Comparison of ENCODE assay signal across 9 cellular contexts in genomic region chr7:77427996-77428603, GRCh38. TPM values are rescaled to one million over a fixed set of nuclear protein-coding genes. Genes with fewer than 3 reads are reported as not detected.
DNase-seq lines count a peak whose midpoint lies in the region; ATAC-seq, FAIRE-seq and TF ChIP-seq lines count a peak whose summit lies in the region.
"Had no signal": no experiment of that assay in that cellular context is flagged by ENCODE, and none has a peak within 500 bp of the region (broad histone marks: within the 10 kb centered on the region; RNA-seq: fewer than 3 reads in every experiment).

No MANE protein-coding gene starts in this region.

- intact Hi-C loops in vagina (cut with DNase I): no loop called here

- no peaks in the 10 kb centered on the region for H3K9me3 ChIP-seq in DND-41 (ENCODE audit: insufficient read depth, low read length, severe bottlenecking)
- no peaks in the 10 kb centered on the region for H3K9me3 ChIP-seq in MG63
- no peaks in the 10 kb centered on the region for H3K9me3 ChIP-seq in vagina

- peak overlapping the region; percentile 28; the same call in 1 of the 2 replicates for H3K4me2 ChIP-seq in DND-41 (ENCODE audit: insufficient read depth, low read length)

- H3K27me3 Mint-ChIP-seq in natural killer cell treated with Interleukin-12 subunit alpha and Interleukin-12 subunit beta and Interleukin-15 and Interleukin-18, amount 100 ng/mL, for 72 hours: no peaks in the 10 kb centered on the region

- H3K4me3 ChIP-seq in DND-41 (ENCODE audit: low read depth in 1 of 2, low read length in 2 of 2): no peak overlapping the region
- no peak overlapping the region for H3K4me3 ChIP-seq in MG63
- H3K4me3 ChIP-seq in bronchial epithelial cell (ENCODE audit: low read depth, low read length): no peak overlapping the region
- H3K4me3 ChIP-seq in vagina: no peak overlapping the region
- H3K4me3 ChIP-seq in H7 (ENCODE audit: insufficient read depth, low read depth, low read length): no peak overlapping the region

- peaks cover 34 to 41% of the 10 kb centered on the region in 2 donors for H3K4me1 Mint-ChIP-seq in natural killer cell treated with Interleukin-12 subunit alpha and Interleukin-12 subunit beta and Interleukin-15 and Interleukin-18, amount 100 ng/mL, for 72 hours (ENCODE audit: low read depth in 2 of 2)

- DNase-seq in DND-41 (peak; percentile 51), MG63 (peak; percentile 68), bronchial epithelial cell (ENCODE audit: low read depth) (peak; percentile 63), NCI-H1105 (lab: John Stamatoyannopoulos, UW) (no peak), vagina (ENCODE audit: extremely low spot score in 2 of 2) (no peak), NCI-H2081 treated with DMSO at 0.1 percent for 48 hours (lab: John Stamatoyannopoulos, UW) (no peak), H7 (no peak)
- DNase-seq in natural killer cell treated with Interleukin-12 subunit alpha and Interleukin-12 subunit beta and Interleukin-15 and Interleukin-18, amount 100 ng/mL, for 72 hours (ENCODE audit: low spot score): no peak
- DNase-seq: Karpas-422 had no signal

- no peaks in the 10 kb centered on the region for H4K20me1 ChIP-seq in DND-41 (ENCODE audit: insufficient read depth, low read length)

- FAIRE-seq in bronchial epithelial cell (lab: Jason Lieb, UNC): no peak

- no peak for TF ChIP-seq POLR2A in vagina (IDR thresholded peaks at IDR 0.05)

- no peaks in the 10 kb centered on the region for H3K36me3 Mint-ChIP-seq in natural killer cell treated with Interleukin-12 subunit alpha and Interleukin-12 subunit beta and Interleukin-15 and Interleukin-18, amount 100 ng/mL, for 72 hours

- H2AFZ ChIP-seq in DND-41 (ENCODE audit: low read depth, low read length): no peak overlapping the region

- peak overlapping the region; percentile 18; the same call in 1 of the 2 replicates for H3K27ac ChIP-seq in DND-41 (ENCODE audit: low read length)
- no peak overlapping the region for H3K27ac ChIP-seq in vagina

- no peak overlapping the region for H3K9ac ChIP-seq in DND-41 (ENCODE audit: low read depth, low read length)

- H3K4me3 Mint-ChIP-seq in natural killer cell treated with Interleukin-12 subunit alpha and Interleukin-12 subunit beta and Interleukin-15 and Interleukin-18, amount 100 ng/mL, for 72 hours: peak overlapping the region; percentile 95

- H3K79me2 ChIP-seq in DND-41 (ENCODE audit: insufficient read depth, low read length): no peaks in the 10 kb centered on the region

- TF ChIP-seq CTCF in DND-41 (IDR thresholded peaks at IDR 0.05; ENCODE audit: borderline replicate concordance, extremely low read depth, low read length, poor library complexity, severe bottlenecking) (no peak), bronchial epithelial cell (IDR thresholded peaks at IDR 0.05; ENCODE audit: insufficient read depth, low read length, severe bottlenecking) (no peak), vagina (IDR thresholded peaks at IDR 0.05) (no peak)

- H3K36me3 ChIP-seq in DND-41 (ENCODE audit: insufficient read depth, low read length): no peaks in the 10 kb centered on the region
- H3K36me3 ChIP-seq in MG63: no peaks in the 10 kb centered on the region
- H3K36me3 ChIP-seq in bronchial epithelial cell (ENCODE audit: control insufficient read depth, insufficient read depth, low read length): no peaks in the 10 kb centered on the region
- no peaks in the 10 kb centered on the region for H3K36me3 ChIP-seq in vagina
- H3K36me3 ChIP-seq in H7 (replicated peaks; ENCODE audit: control insufficient read depth, insufficient read depth, low read length): no peaks in the 10 kb centered on the region

- H3K27ac Mint-ChIP-seq in natural killer cell treated with Interleukin-12 subunit alpha and Interleukin-12 subunit beta and Interleukin-15 and Interleukin-18, amount 100 ng/mL, for 72 hours: peak overlapping the region; percentile 99 to 100

- no peaks in the 10 kb centered on the region for H3K9me3 Mint-ChIP-seq in natural killer cell treated with Interleukin-12 subunit alpha and Interleukin-12 subunit beta and Interleukin-15 and Interleukin-18, amount 100 ng/mL, for 72 hours

- peak; percentile 88 for ATAC-seq in DND-41 (ENCODE audit: insufficient read depth, low read depth)
- ATAC-seq in natural killer cell treated with Interleukin-12 subunit alpha and Interleukin-12 subunit beta and Interleukin-15 and Interleukin-18, amount 100 ng/mL, for 72 hours: peak; percentile 75 to 81

- H3K4me1 ChIP-seq in DND-41 (ENCODE audit: insufficient read depth, low read length): peaks cover 17% of the 10 kb centered on the region
- no peaks in the 10 kb centered on the region for H3K4me1 ChIP-seq in vagina

- H3K27me3 ChIP-seq in DND-41 (ENCODE audit: insufficient read depth, low read length, poor library complexity): no peaks in the 10 kb centered on the region
- no peaks in the 10 kb centered on the region for H3K27me3 ChIP-seq in MG63
- H3K27me3 ChIP-seq in bronchial epithelial cell (ENCODE audit: control insufficient read depth, insufficient read depth, low read length): no peaks in the 10 kb centered on the region
- no peaks in the 10 kb centered on the region for H3K27me3 ChIP-seq in vagina
- H3K27me3 ChIP-seq in H7 (ENCODE audit: control insufficient read depth, insufficient read depth, low read length): no peaks in the 10 kb centered on the region

RNA-seq across cellular contexts. Expression of gene GSAP, which starts 12.0 kb away (rescaled TPM):
- total RNA-seq in MG63 (2014; rRNA removed; shearing (Covaris generic); ENCODE audit: low replicate concordance): 0.74 and 2.3 TPM in 2 replicates
- total RNA-seq in bronchial epithelial cell (10.3 and 20.4 TPM in 2 replicates), vagina (13.0 TPM)
- total RNA-seq in natural killer cell treated with Interleukin-12 subunit alpha and Interleukin-12 subunit beta and Interleukin-15 and Interleukin-18, amount 100 ng/mL, for 72 hours: 10 to 100 TPM; 15.9 to 18.0 TPM
- total RNA-seq in H7 (2014; rRNA removed; shearing (Covaris generic)): 3.7 and 4.3 TPM in 2 replicates

Comparison
In these comparisons a context has a peak if more than half of its experiments do, and no peak if none do; other contexts are left out.
1. DNase-seq: peak in DND-41 (single experiment), MG63 (single experiment) and bronchial epithelial cell (single experiment); none in natural killer cell treated with Interleukin-12 subunit alpha and Interleukin-12 subunit beta and Interleukin-15 and Interleukin-18, amount 100 ng/mL, for 72 hours (single experiment), NCI-H1105 (single experiment), vagina (0 of 2), NCI-H2081 treated with DMSO at 0.1 percent for 48 hours (single experiment) and H7 (single experiment).